1 cellular context compared by ENCODE assay signal in the genomic region with DNA sequence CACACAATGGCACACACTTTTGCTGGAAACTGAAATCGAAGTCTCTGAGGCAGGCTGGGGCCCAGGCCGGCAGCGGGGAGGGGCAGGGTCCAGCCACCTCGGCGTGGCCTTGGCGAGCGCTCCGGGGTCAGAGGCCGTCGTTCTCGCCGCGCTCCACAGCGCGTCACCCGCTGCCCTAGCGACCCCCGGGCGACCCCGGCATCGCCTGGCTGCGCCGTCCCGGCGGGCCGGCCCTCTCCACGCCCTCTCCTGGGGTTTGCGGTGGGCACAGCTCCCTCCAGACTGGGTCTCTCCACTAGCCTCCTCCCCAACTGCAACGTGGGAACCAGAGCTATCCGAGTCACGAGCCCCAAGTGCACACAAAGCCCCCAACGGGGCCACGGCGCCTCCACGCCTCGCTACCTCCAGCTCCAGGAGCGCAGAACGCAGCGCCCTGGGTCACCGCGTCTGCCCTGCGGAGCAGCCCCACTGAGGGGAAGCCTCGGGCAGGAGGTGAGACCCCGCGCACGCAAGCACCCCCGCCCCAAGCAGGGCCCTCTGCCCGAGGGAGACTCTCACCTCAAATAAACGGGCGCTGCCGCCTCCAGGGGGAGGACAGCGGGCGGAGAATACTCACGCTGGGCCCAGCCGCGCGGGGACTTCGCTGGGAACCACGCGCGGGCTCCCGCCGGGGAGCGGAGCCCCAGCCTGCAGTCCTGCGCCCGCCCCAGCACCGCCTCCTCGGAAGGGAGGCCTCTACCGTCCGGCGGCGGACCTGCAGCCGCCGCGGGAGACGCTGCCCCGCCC.
TF ChIP-seq lines count a peak whose summit lies in the region.

No MANE protein-coding gene starts in this region.

TF ChIP-seq in K562, 482 proteins besides CTCF, POLR2A, EP300 and RAD21 (continued from another document and continues in another):
- TF ChIP-seq, protein P1, sequence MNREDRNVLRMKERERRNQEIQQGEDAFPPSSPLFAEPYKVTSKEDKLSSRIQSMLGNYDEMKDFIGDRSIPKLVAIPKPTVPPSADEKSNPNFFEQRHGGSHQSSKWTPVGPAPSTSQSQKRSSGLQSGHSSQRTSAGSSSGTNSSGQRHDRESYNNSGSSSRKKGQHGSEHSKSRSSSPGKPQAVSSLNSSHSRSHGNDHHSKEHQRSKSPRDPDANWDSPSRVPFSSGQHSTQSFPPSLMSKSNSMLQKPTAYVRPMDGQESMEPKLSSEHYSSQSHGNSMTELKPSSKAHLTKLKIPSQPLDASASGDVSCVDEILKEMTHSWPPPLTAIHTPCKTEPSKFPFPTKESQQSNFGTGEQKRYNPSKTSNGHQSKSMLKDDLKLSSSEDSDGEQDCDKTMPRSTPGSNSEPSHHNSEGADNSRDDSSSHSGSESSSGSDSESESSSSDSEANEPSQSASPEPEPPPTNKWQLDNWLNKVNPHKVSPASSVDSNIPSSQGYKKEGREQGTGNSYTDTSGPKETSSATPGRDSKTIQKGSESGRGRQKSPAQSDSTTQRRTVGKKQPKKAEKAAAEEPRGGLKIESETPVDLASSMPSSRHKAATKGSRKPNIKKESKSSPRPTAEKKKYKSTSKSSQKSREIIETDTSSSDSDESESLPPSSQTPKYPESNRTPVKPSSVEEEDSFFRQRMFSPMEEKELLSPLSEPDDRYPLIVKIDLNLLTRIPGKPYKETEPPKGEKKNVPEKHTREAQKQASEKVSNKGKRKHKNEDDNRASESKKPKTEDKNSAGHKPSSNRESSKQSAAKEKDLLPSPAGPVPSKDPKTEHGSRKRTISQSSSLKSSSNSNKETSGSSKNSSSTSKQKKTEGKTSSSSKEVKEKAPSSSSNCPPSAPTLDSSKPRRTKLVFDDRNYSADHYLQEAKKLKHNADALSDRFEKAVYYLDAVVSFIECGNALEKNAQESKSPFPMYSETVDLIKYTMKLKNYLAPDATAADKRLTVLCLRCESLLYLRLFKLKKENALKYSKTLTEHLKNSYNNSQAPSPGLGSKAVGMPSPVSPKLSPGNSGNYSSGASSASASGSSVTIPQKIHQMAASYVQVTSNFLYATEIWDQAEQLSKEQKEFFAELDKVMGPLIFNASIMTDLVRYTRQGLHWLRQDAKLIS (CRISPR knock-in tag; IDR thresholded peaks at IDR 0.05), result peak; percentile 81; the same call in 1 of the 2 replicates
- TF ChIP-seq SRSF1 (IDR thresholded peaks at IDR 0.05; ENCODE audit: low read depth, low read length), result no peak
- TF ChIP-seq CBX3 (IDR thresholded peaks at IDR 0.05; ENCODE audit: borderline replicate concordance in 1 of 2, low read length in 2 of 2), result peak in 1 of 2 experiments; percentile 42; a peak in 1 of 3 replicates
- 0 out of 2 replicates have a peak, but pooled peaks have one; percentile 15 for TF ChIP-seq HDAC6 (IDR thresholded peaks at IDR 0.05; ENCODE audit: low read depth, low read length)
- TF ChIP-seq ZBTB7A (IDR thresholded peaks at IDR 0.05; ENCODE audit: borderline replicate concordance, control insufficient read depth, low read depth, low read length), result peak; percentile 88; the same call in 1 of the 2 replicates
- no peak for TF ChIP-seq ZNF592 (IDR thresholded peaks at IDR 0.05)
- no peak for TF ChIP-seq THRAP3 (IDR thresholded peaks at IDR 0.05; ENCODE audit: borderline replicate concordance)
- TF ChIP-seq LCOR (CRISPR knock-in tag; IDR thresholded peaks at IDR 0.05), result 0 out of 2 replicates have a peak, but pooled peaks have one; percentile 37
- TF ChIP-seq ZNF133 (CRISPR knock-in tag; IDR thresholded peaks at IDR 0.05), result no peak
- no peak for TF ChIP-seq TCF7L2 (IDR thresholded peaks at IDR 0.05; ENCODE audit: low read depth, low read length)
- peak; percentile 62 for TF ChIP-seq CCNT2 (IDR thresholded peaks at IDR 0.05; ENCODE audit: borderline replicate concordance, extremely low read depth, insufficient read length, low read depth, low read length)
- peak; percentile 71 for TF ChIP-seq FIP1L1 (IDR thresholded peaks at IDR 0.05; ENCODE audit: low read depth, low read length, poor library complexity, severe bottlenecking)
- TF ChIP-seq ZKSCAN8 (CRISPR knock-in tag; IDR thresholded peaks at IDR 0.05), result no peak
- TF ChIP-seq NFATC3 (IDR thresholded peaks at IDR 0.05), result no peak
- TF ChIP-seq ZNF766 (CRISPR knock-in tag; conservative IDR thresholded peaks at IDR 0.05), result 0 out of 2 replicates have a peak, but pooled peaks have one; percentile 31
- TF ChIP-seq NCOA6 (IDR thresholded peaks at IDR 0.05), result no peak
- TF ChIP-seq MCM5 (IDR thresholded peaks at IDR 0.05; ENCODE audit: low read depth), result no peak
- TF ChIP-seq, protein P2, sequence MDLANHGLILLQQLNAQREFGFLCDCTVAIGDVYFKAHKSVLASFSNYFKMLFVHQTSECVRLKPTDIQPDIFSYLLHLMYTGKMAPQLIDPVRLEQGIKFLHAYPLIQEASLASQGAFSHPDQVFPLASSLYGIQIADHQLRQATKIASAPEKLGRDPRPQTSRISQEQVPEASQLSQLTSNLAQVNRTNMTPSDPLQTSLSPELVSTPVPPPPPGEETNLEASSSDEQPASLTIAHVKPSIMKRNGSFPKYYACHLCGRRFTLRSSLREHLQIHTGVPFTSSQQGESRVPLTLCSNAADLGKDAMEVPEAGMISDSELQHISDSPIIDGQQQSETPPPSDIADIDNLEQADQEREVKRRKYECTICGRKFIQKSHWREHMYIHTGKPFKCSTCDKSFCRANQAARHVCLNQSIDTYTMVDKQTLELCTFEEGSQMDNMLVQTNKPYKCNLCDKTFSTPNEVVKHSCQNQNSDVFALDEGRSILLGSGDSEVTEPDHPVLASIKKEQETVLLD (IDR thresholded peaks at IDR 0.05), result peak; percentile 73
- TF ChIP-seq RAD51 (IDR thresholded peaks at IDR 0.05; ENCODE audit: borderline replicate concordance, low read depth), result no peak
- peak; percentile 51 for TF ChIP-seq TBP (optimal IDR thresholded peaks at IDR 0.05; ENCODE audit: low read depth, low read length)
- no peak for TF ChIP-seq HNRNPH1 (optimal IDR thresholded peaks at IDR 0.05; ENCODE audit: low read depth, low read length)
- TF ChIP-seq FOXM1 (IDR thresholded peaks at IDR 0.05; ENCODE audit: low read depth), result no peak
- no peak for TF ChIP-seq FOXM1 (CRISPR knock-in tag; IDR thresholded peaks at IDR 0.05; ENCODE audit: low read depth)
- peak in 1 of 2 experiments; percentile 34; a peak in 1 of 4 replicates for TF ChIP-seq NONO (IDR thresholded peaks at IDR 0.05; ENCODE audit: low read depth in 2 of 2, low read length in 1 of 2)
- peak; percentile 72 to 89 for TF ChIP-seq MAZ (CRISPR knock-in tag; conservative IDR thresholded peaks at IDR 0.05 in 1 of 2, IDR thresholded peaks at IDR 0.05 in 1 of 2)
- TF ChIP-seq ZNF175 (CRISPR knock-in tag; IDR thresholded peaks at IDR 0.05; ENCODE audit: low read depth), result no peak
- TF ChIP-seq POLR2H (tag; IDR thresholded peaks at IDR 0.05; ENCODE audit: low read depth), result no peak
- TF ChIP-seq JUN (IDR thresholded peaks at IDR 0.05; ENCODE audit: borderline replicate concordance, low read depth, low read length), result no peak
- TF ChIP-seq JUN (CRISPR knock-in tag; IDR thresholded peaks at IDR 0.05; ENCODE audit: borderline replicate concordance), result 0 out of 2 replicates have a peak, but pooled peaks have one; percentile 60
- peak; percentile 59 for TF ChIP-seq U2AF1 (optimal IDR thresholded peaks at IDR 0.05; ENCODE audit: low read depth, low read length)
- TF ChIP-seq ZBED1 (IDR thresholded peaks at IDR 0.05), result no peak
- no peak for TF ChIP-seq CAMTA2 (CRISPR knock-in tag; conservative IDR thresholded peaks at IDR 0.05)
- peak; percentile 60 for TF ChIP-seq POLR2AphosphoS5 (IDR thresholded peaks at IDR 0.05; ENCODE audit: control insufficient read depth, insufficient read depth, low read depth, low read length)
- 0 out of 2 replicates have a peak, but pooled peaks have one; percentile 21 for TF ChIP-seq RNF2 (IDR thresholded peaks at IDR 0.05)
- no peak for TF ChIP-seq NEUROD1 (IDR thresholded peaks at IDR 0.05; ENCODE audit: borderline replicate concordance, low read depth, low read length, partially characterized antibody)
- TF ChIP-seq BDP1 (IDR thresholded peaks at IDR 0.05; ENCODE audit: insufficient read depth, insufficient read length), result no peak
- TF ChIP-seq USF2 (CRISPR knock-in tag; IDR thresholded peaks at IDR 0.05), result no peak
- TF ChIP-seq ETV5 (CRISPR knock-in tag; IDR thresholded peaks at IDR 0.05; ENCODE audit: low read depth), result peak; percentile 17; the same call in 1 of the 2 replicates
- TF ChIP-seq TSHZ1 (CRISPR knock-in tag; IDR thresholded peaks at IDR 0.05), result no peak
- TF ChIP-seq ARID1B (IDR thresholded peaks at IDR 0.05), result 0 out of 2 replicates have a peak, but pooled peaks have one; percentile 34
